In genomic region chr6:169567809-169568208, GRCh38 we compare ENCODE assay signal across 23 cellular contexts.
"Had no signal": no experiment of that assay in that cellular context is flagged by ENCODE, and none has a peak within 500 bp of the region (broad histone marks: within the 10 kb centered on the region; RNA-seq: fewer than 3 reads in every experiment).

No MANE protein-coding gene starts in this region.

- H3K9me3 Mint-ChIP-seq: effector memory CD8-positive, alpha-beta T cell; immature natural killer cell; mesothelial cell of epicardium; neural progenitor cell; stimulated activated naive CD8-positive, alpha-beta T cell treated with anti-CD3 and anti-CD28 coated beads, Interleukin-15, Interleukin-2, amounts not matched to agents 100 ng/mL and 50 ng/mL, for 24 hours had no signal

- H3K27me3 Mint-ChIP-seq: effector memory CD8-positive, alpha-beta T cell; stimulated activated naive B cell treated with anti-CD40 and anti-IgM and Interleukin-4, amounts not matched to agents 10 μg/mL and 1 μg/mL and 100 μg/mL, for 72 hours; stimulated activated naive CD8-positive, alpha-beta T cell treated with anti-CD3 and anti-CD28 coated beads, Interleukin-15, Interleukin-2, amounts not matched to agents 100 ng/mL and 50 ng/mL, for 24 hours had no signal

- H3K9me3 ChIP-seq: esophagus squamous epithelium, mucosa of descending colon, psoas muscle, thoracic aorta, vagina had no signal

- H3K27ac Mint-ChIP-seq: effector memory CD8-positive, alpha-beta T cell; mesothelial cell of epicardium; nephron; stimulated activated naive B cell treated with anti-CD40 and anti-IgM and Interleukin-4, amounts not matched to agents 10 μg/mL and 1 μg/mL and 100 μg/mL, for 72 hours; stimulated activated naive CD8-positive, alpha-beta T cell treated with anti-CD3 and anti-CD28 coated beads, Interleukin-15, Interleukin-2, amounts not matched to agents 100 ng/mL and 50 ng/mL, for 24 hours had no signal

- H3K9ac ChIP-seq: neural progenitor cell had no signal

- H3K36me3 Mint-ChIP-seq: immature natural killer cell had no signal

- H3K4me3 Mint-ChIP-seq: effector memory CD8-positive, alpha-beta T cell; mesothelial cell of epicardium; nephron; neural progenitor cell; stimulated activated naive B cell treated with anti-CD40 and anti-IgM and Interleukin-4, amounts not matched to agents 10 μg/mL and 1 μg/mL and 100 μg/mL, for 72 hours; stimulated activated naive CD8-positive, alpha-beta T cell treated with anti-CD3 and anti-CD28 coated beads, Interleukin-15, Interleukin-2, amounts not matched to agents 100 ng/mL and 50 ng/mL, for 24 hours had no signal

- ATAC-seq: effector memory CD8-positive, alpha-beta T cell; left ventricle myocardium superior; mucosa of descending colon; naive thymus-derived CD4-positive, alpha-beta T cell; right cardiac atrium; stimulated activated naive B cell treated with anti-CD40 and anti-IgM and Interleukin-4, amounts not matched to agents 10 μg/mL and 1 μg/mL and 100 μg/mL, for 72 hours had no signal

- H3K4me1 ChIP-seq: neural progenitor cell, psoas muscle, vagina had no signal

- H3K4me3 ChIP-seq: esophagus squamous epithelium, mucosa of descending colon, neural progenitor cell, psoas muscle, thoracic aorta, vagina had no signal

- DNase-seq: cortex of kidney; effector memory CD8-positive, alpha-beta T cell; erythroblast; esophagus squamous epithelium; hypothalamus; immature natural killer cell; left ventricle myocardium superior; mesenchymal stem cell; mucosa of descending colon; naive thymus-derived CD4-positive, alpha-beta T cell; psoas muscle; right cardiac atrium; small intestine; stimulated activated CD4-positive, alpha-beta T cell treated with anti-CD3 and anti-CD28 coated beads, Interleukin-15, amount 100 ng/mL, for 24 hours; stimulated activated CD4-positive, alpha-beta T cell treated with anti-CD3 and anti-CD28 coated beads, Interleukin-2, amount 100 ng/mL, for 48 hours; stimulated activated naive B cell treated with anti-CD40 and anti-IgM and Interleukin-4, amounts not matched to agents 10 μg/mL and 1 μg/mL and 100 μg/mL, for 72 hours; trophoblast cell had no signal

- H3K4me2 ChIP-seq: neural progenitor cell had no signal

- H3K27me3 ChIP-seq: esophagus squamous epithelium, neural progenitor cell, vagina had no signal

- H3K4me1 Mint-ChIP-seq: mesothelial cell of epicardium, nephron, neural progenitor cell had no signal

- H3K27ac ChIP-seq: esophagus squamous epithelium, neural progenitor cell, psoas muscle, thoracic aorta, vagina had no signal

- H3K36me3 ChIP-seq: neural progenitor cell, thoracic aorta, vagina had no signal
